Comparison of ENCODE assay signal across 8 cellular contexts in genomic region chr17:39730095-39730921, GRCh38. TPM values are rescaled to one million over a fixed set of nuclear protein-coding genes. Genes with fewer than 3 reads are reported as not detected.
DNase-seq lines count a peak whose midpoint lies in the region; ATAC-seq and FAIRE-seq lines count a peak whose summit lies in the region.

MIEN1 (minus strand) TSS chr17:39730532; CDS start chr17:39730495, 37 bp downstream.

- H3K9me3 Mint-ChIP-seq in activated T-helper 1 cell treated with anti-CD3 and anti-CD28 coated beads, Interleukin-12 subunit alpha, Interleukin-12 subunit beta, Interleukin-2, Interleukin-4 antibody, amounts not matched to agents 30 ng/mL and 10 ng/mL and 1 ng/mL, durations not matched to agents 14 hours and 24 hours and 36 hours: no peaks in the 10 kb centered on the region
- H3K9me3 Mint-ChIP-seq in naive thymus-derived CD8-positive, alpha-beta T cell: no peaks in the 10 kb centered on the region

- intact Hi-C loops in activated T-helper 1 cell treated with anti-CD3 and anti-CD28 coated beads, Interleukin-12 subunit alpha, Interleukin-12 subunit beta, Interleukin-2, Interleukin-4 antibody, amounts not matched to agents 30 ng/mL and 10 ng/mL and 1 ng/mL, durations not matched to agents 14 hours and 24 hours and 36 hours (cut with micrococcal nuclease): loop anchor here (1.0 kb wide), 8 partner anchors 8 to 324 kb away; partner anchors contain the start of genes IKZF3, MED24, PGAP3 and PSMD3

- FAIRE-seq in RCC 7860 (lab: Jason Lieb, UNC): no peak

- ATAC-seq in GM21717 (IDR thresholded peaks at IDR 0.05; ENCODE audit: unreplicated experiment): peak; percentile 75
- ATAC-seq in naive thymus-derived CD8-positive, alpha-beta T cell: peak; percentile 86 to 93

- H3K27me3 Mint-ChIP-seq in activated T-helper 1 cell treated with anti-CD3 and anti-CD28 coated beads, Interleukin-12 subunit alpha, Interleukin-12 subunit beta, Interleukin-2, Interleukin-4 antibody, amounts not matched to agents 30 ng/mL and 10 ng/mL and 1 ng/mL, durations not matched to agents 14 hours and 24 hours and 36 hours (ENCODE audit: insufficient read depth): peaks cover 7% of the 10 kb centered on the region
- no peaks in the 10 kb centered on the region for H3K27me3 Mint-ChIP-seq in naive thymus-derived CD8-positive, alpha-beta T cell

- peak; percentile 53 for DNase-seq in DMS79 (lab: John Stamatoyannopoulos, UW)
- peak; percentile 52 for DNase-seq in KG1 (lab: John Stamatoyannopoulos, UW)
- peak; percentile 69 for DNase-seq in RCC 7860 (ENCODE audit: low spot score)
- DNase-seq in activated T-helper 1 cell treated with anti-CD3 and anti-CD28 coated beads, Interleukin-12 subunit alpha, Interleukin-12 subunit beta, Interleukin-2, Interleukin-4 antibody, amounts not matched to agents 30 ng/mL and 10 ng/mL and 1 ng/mL, durations not matched to agents 14 hours and 24 hours and 36 hours (ENCODE audit: low spot score): peak; percentile 90
- peak; percentile 70 for DNase-seq in fibroblast of gingiva (ENCODE audit: low read depth)
- peak; percentile 85 to 99 (median 95) for DNase-seq in naive thymus-derived CD8-positive, alpha-beta T cell
- DNase-seq in stimulated activated naive CD4-positive, alpha-beta T cell (lab: John Stamatoyannopoulos, UW): peak; percentile 85 to 97 (median 91)

- H3K4me1 Mint-ChIP-seq in activated T-helper 1 cell treated with anti-CD3 and anti-CD28 coated beads, Interleukin-12 subunit alpha, Interleukin-12 subunit beta, Interleukin-2, Interleukin-4 antibody, amounts not matched to agents 30 ng/mL and 10 ng/mL and 1 ng/mL, durations not matched to agents 14 hours and 24 hours and 36 hours (ENCODE audit: low read depth): peaks cover 11% of the 10 kb centered on the region
- H3K4me1 Mint-ChIP-seq in naive thymus-derived CD8-positive, alpha-beta T cell: peaks cover 9 to 26% (median 24%) of the 10 kb centered on the region in 4 donors

- peaks cover 4% of the 10 kb centered on the region for H3K36me3 Mint-ChIP-seq in activated T-helper 1 cell treated with anti-CD3 and anti-CD28 coated beads, Interleukin-12 subunit alpha, Interleukin-12 subunit beta, Interleukin-2, Interleukin-4 antibody, amounts not matched to agents 30 ng/mL and 10 ng/mL and 1 ng/mL, durations not matched to agents 14 hours and 24 hours and 36 hours (ENCODE audit: low read depth)
- H3K36me3 Mint-ChIP-seq in naive thymus-derived CD8-positive, alpha-beta T cell: peaks cover 0 to 26% (median 2%) of the 10 kb centered on the region in 3 donors

- H3K4me3 Mint-ChIP-seq in activated T-helper 1 cell treated with anti-CD3 and anti-CD28 coated beads, Interleukin-12 subunit alpha, Interleukin-12 subunit beta, Interleukin-2, Interleukin-4 antibody, amounts not matched to agents 30 ng/mL and 10 ng/mL and 1 ng/mL, durations not matched to agents 14 hours and 24 hours and 36 hours: peak within 1 kb of the TSS; percentile 92
- peak within 1 kb of the TSS; percentile 85 to 95 (median 91) for H3K4me3 Mint-ChIP-seq in naive thymus-derived CD8-positive, alpha-beta T cell

- POLR2A ChIA-PET in naive thymus-derived CD8-positive, alpha-beta T cell (lab: Charles Lee): interaction anchor here (0.5 to 3.4 kb wide), 27 partner anchors 10 to 847 kb away, joined by 3 to 46 read pairs (median 4); partner anchors contain the start of genes ORMDL3, PGAP3, PNMT and STARD3

- peak within 1 kb of the TSS; percentile 85 for H3K27ac Mint-ChIP-seq in activated T-helper 1 cell treated with anti-CD3 and anti-CD28 coated beads, Interleukin-12 subunit alpha, Interleukin-12 subunit beta, Interleukin-2, Interleukin-4 antibody, amounts not matched to agents 30 ng/mL and 10 ng/mL and 1 ng/mL, durations not matched to agents 14 hours and 24 hours and 36 hours
- peak within 1 kb of the TSS; percentile 82 to 97 (median 94) for H3K27ac Mint-ChIP-seq in naive thymus-derived CD8-positive, alpha-beta T cell

RNA-seq across cellular contexts. Expression of gene MIEN1, which starts in this region (rescaled TPM):
- total RNA-seq in activated T-helper 1 cell treated with anti-CD3 and anti-CD28 coated beads, Interleukin-12 subunit alpha, Interleukin-12 subunit beta, Interleukin-2, Interleukin-4 antibody, amounts not matched to agents 30 ng/mL and 10 ng/mL and 1 ng/mL, durations not matched to agents 14 hours and 24 hours and 36 hours: 33.3 and 37.1 TPM in 2 replicates
- total RNA-seq in naive thymus-derived CD8-positive, alpha-beta T cell: 10 to 100 TPM; 28.9 to 33.2 TPM
- polyA plus RNA-seq in naive thymus-derived CD8-positive, alpha-beta T cell: 10 to 100 TPM; 75.6 to 81.6 (median 76.7) TPM

Comparison
In these comparisons a context has a peak if more than half of its experiments do, and no peak if none do; other contexts are left out.
1. Peak in every context shown above with its lines: DNase-seq and ATAC-seq.